ENCODE assay signal across 1 cellular context in the genomic region with DNA sequence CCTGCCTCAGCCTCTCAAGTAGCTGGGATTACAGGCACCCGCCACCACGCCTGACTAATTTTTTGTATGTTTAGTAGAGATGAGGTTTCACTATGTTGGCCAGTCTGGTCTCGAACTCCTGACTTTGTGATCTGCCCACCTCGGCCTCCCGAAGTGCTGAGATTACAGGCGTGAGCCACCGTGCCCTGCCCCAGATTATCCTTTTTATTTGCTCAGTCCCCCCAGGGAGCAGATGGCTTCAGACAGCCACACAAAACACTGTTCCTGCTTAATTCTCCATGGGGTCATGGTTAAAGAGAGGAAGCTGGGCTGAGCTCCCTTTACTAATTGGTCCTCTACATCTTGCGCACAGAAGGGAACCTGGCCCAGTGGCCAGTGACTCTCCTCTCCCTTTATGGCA.
TF ChIP-seq lines count a peak whose summit lies in the region.

No MANE protein-coding gene starts in this region.

TF ChIP-seq in HepG2, 621 proteins besides CTCF, POLR2A, EP300 and RAD21:
- TF ChIP-seq NRL (CRISPR knock-in tag; IDR thresholded peaks at IDR 0.05; ENCODE audit: borderline replicate concordance) = 0 out of 2 replicates have a peak, but pooled peaks have one; percentile 30
